ENCODE assay signal across 8 cellular contexts in genomic region chr11:57335023-57335342, GRCh38. TPM values are rescaled to one million over a fixed set of nuclear protein-coding genes. Genes with fewer than 3 reads are reported as not detected.
DNase-seq lines count a peak whose midpoint lies in the region; ATAC-seq and TF ChIP-seq lines count a peak whose summit lies in the region.

No MANE protein-coding gene starts in this region.

- H3K27ac ChIP-seq in ectodermal cell (ENCODE audit: insufficient read depth, low read depth, low read length, poor library complexity, severe bottlenecking), result peak overlapping the region; percentile 51
- no peak overlapping the region for H3K27ac ChIP-seq in neuronal stem cell (replicated peaks; ENCODE audit: low read length)

- no peaks in the 10 kb centered on the region for H3K9me3 ChIP-seq in ectodermal cell (ENCODE audit: control insufficient read depth, low read length)
- no peaks in the 10 kb centered on the region for H3K9me3 ChIP-seq in neuronal stem cell (replicated peaks in 1 of 2; ENCODE audit: control insufficient read depth in 2 of 2, insufficient read depth in 1 of 2, low read depth in 1 of 2, low read length in 2 of 2)

- H4K91ac ChIP-seq in neuronal stem cell (ENCODE audit: low read depth, low read length, poor library complexity), result no peak overlapping the region

- no peak overlapping the region for H2BK120ac ChIP-seq in neuronal stem cell (ENCODE audit: low read depth, low read length)

- H3K27me3 ChIP-seq in GM06990 (replicated peaks; ENCODE audit: control insufficient read depth, insufficient read depth, low read length) (no peaks in the 10 kb centered on the region), ectodermal cell (ENCODE audit: control insufficient read depth, insufficient read depth, low read length, poor library complexity, severe bottlenecking) (no peaks in the 10 kb centered on the region), neuronal stem cell (ENCODE audit: control insufficient read depth in 3 of 3, insufficient read depth in 3 of 3, low read depth in 1 of 3, low read length in 3 of 3) (no peaks in the 10 kb centered on the region)

- TF ChIP-seq CTCF in GM06990 (IDR thresholded peaks at IDR 0.05; ENCODE audit: insufficient read depth, low read length, poor library complexity, severe bottlenecking), result no peak

- no peak overlapping the region for H2BK12ac ChIP-seq in neuronal stem cell (ENCODE audit: low read length)

- no peak overlapping the region for H3K18ac ChIP-seq in neuronal stem cell (ENCODE audit: low read length)

- H2AK5ac ChIP-seq in neuronal stem cell (ENCODE audit: low read depth, low read length), result no peak overlapping the region

- H3K36me3 ChIP-seq in GM06990 (ENCODE audit: control insufficient read depth, insufficient read depth, low read length) (peaks cover 22% of the 10 kb centered on the region), ectodermal cell (ENCODE audit: control insufficient read depth, insufficient read depth, low read length) (peaks cover 37% of the 10 kb centered on the region), neuronal stem cell (replicated peaks in 1 of 2; ENCODE audit: control insufficient read depth in 2 of 2, insufficient read depth in 2 of 2, low read length in 2 of 2) (peaks cover 41 to 47% of the 10 kb centered on the region in 2 donors)

- peak overlapping the region; percentile 89 for H2AFZ ChIP-seq in neuronal stem cell (ENCODE audit: low read length)

- TF ChIP-seq EP300 in Ishikawa (IDR thresholded peaks at IDR 0.05; ENCODE audit: borderline replicate concordance), result no peak

- H3K23ac ChIP-seq in neuronal stem cell (ENCODE audit: low read depth, low read length, poor library complexity), result no peak overlapping the region

- peak overlapping the region; percentile 96 for H3K9ac ChIP-seq in neuronal stem cell (ENCODE audit: low read depth, low read length, poor library complexity)

- H3K4me1 ChIP-seq in ectodermal cell (ENCODE audit: control insufficient read depth, insufficient read depth, low read length) (peaks cover 32% of the 10 kb centered on the region), neuronal stem cell (ENCODE audit: control insufficient read depth in 2 of 2, insufficient read depth in 1 of 2, low read depth in 1 of 2, low read length in 2 of 2) (peaks cover 28 to 31% of the 10 kb centered on the region in 2 donors)

- no peak overlapping the region for H3K14ac ChIP-seq in neuronal stem cell (ENCODE audit: low read length)

- 17 to 18% methylated on average over 7 of the region's 7 CpGs for WGBS in ectodermal cell, 2 experiments
- WGBS in neuronal stem cell (ENCODE audit: extremely low coverage in 2 of 2, insufficient read length in 2 of 2, insufficient replicate concordance in 1 of 2), 2 donors, result no CpG with 5 or more reads among the region's 7 CpGs

- no peak overlapping the region for H4K8ac ChIP-seq in neuronal stem cell (ENCODE audit: low read depth, low read length)

- no peak overlapping the region for H2BK5ac ChIP-seq in neuronal stem cell (ENCODE audit: low read length)

- no peak for ATAC-seq in HG03457 (IDR thresholded peaks at IDR 0.05; ENCODE audit: unreplicated experiment)
- ATAC-seq in HG02588 (IDR thresholded peaks at IDR 0.05; ENCODE audit: unreplicated experiment), result no peak

- H3K4me3 ChIP-seq in GM06990 (replicated peaks; ENCODE audit: low read depth, low read length) (peak overlapping the region; percentile 79), ectodermal cell (ENCODE audit: insufficient read depth, low read depth, low read length) (peak overlapping the region; percentile 90), neuronal stem cell (ENCODE audit: low read length in 2 of 2) (peak overlapping the region; percentile 74 to 82)

- no peak for TF ChIP-seq RAD21 in Ishikawa (IDR thresholded peaks at IDR 0.05; ENCODE audit: low read depth)

- peak overlapping the region; percentile 84 for H3K4me2 ChIP-seq in neuronal stem cell (ENCODE audit: insufficient read depth, low read length, poor library complexity, severe bottlenecking)

- H3K79me1 ChIP-seq in neuronal stem cell (ENCODE audit: low read depth, low read length), result peaks cover 12% of the 10 kb centered on the region

- DNase-seq in GM06990 (ENCODE audit: extremely low read depth, insufficient read length), result no peak
- DNase-seq in neuronal stem cell (ENCODE audit: low spot score), result no peak
- no peak for DNase-seq in DMS79 (lab: John Stamatoyannopoulos, UW)
- no peak for DNase-seq in DMS114 treated with DMSO at 0.1 percent for 48 hours (lab: John Stamatoyannopoulos, UW; ENCODE audit: unreplicated experiment)

- H3K4ac ChIP-seq in neuronal stem cell (ENCODE audit: low read length), result no peak overlapping the region

- H2BK15ac ChIP-seq in neuronal stem cell (ENCODE audit: low read length), result no peak overlapping the region

TF ChIP-seq in Ishikawa, 13 proteins besides CTCF, POLR2A, EP300 and RAD21:
- TF ChIP-seq CEBPB (IDR thresholded peaks at IDR 0.05), result no peak
- no peak for TF ChIP-seq REST (IDR thresholded peaks at IDR 0.05; ENCODE audit: low read depth)
- TF ChIP-seq USF1 (IDR thresholded peaks at IDR 0.05), result no peak
- TF ChIP-seq ZBTB7A (IDR thresholded peaks at IDR 0.05; ENCODE audit: low read depth), result no peak
- TF ChIP-seq TCF12 (IDR thresholded peaks at IDR 0.05; ENCODE audit: low read depth), result no peak
- no peak for TF ChIP-seq TEAD4 (IDR thresholded peaks at IDR 0.05)
- no peak for TF ChIP-seq EGR1 (IDR thresholded peaks at IDR 0.05)
- 0 out of 2 replicates have a peak, but pooled peaks have one; percentile 9 for TF ChIP-seq MAX (IDR thresholded peaks at IDR 0.05)

RNA-seq across cellular contexts. Expression of gene SSRP1, which starts 0.7 kb away (rescaled TPM):
- 299 TPM for polyA plus RNA-seq in ectodermal cell (2013, experiment 1 of 4)
- polyA plus RNA-seq in ectodermal cell (2013, experiment 2 of 4), result 260 TPM
- 251 TPM for polyA plus RNA-seq in ectodermal cell (2013, experiment 3 of 4)
- 277 TPM for polyA plus RNA-seq in ectodermal cell (2013, experiment 4 of 4)
- polyA plus RNA-seq in neuronal stem cell (2013, experiment 1 of 2), result 208 TPM
- 198 TPM for polyA plus RNA-seq in neuronal stem cell (2013, experiment 2 of 2)

RNA-seq across cellular contexts. Expression of gene P2RX3, which starts 3.2 kb away (rescaled TPM):
- 2.6 TPM for polyA plus RNA-seq in ectodermal cell (2013, experiment 1 of 4)
- 2.0 TPM for polyA plus RNA-seq in ectodermal cell (2013, experiment 2 of 4)
- 5.0 TPM for polyA plus RNA-seq in ectodermal cell (2013, experiment 3 of 4)
- polyA plus RNA-seq in ectodermal cell (2013, experiment 4 of 4), result 7.1 TPM
- polyA plus RNA-seq in neuronal stem cell (2013, experiment 1 of 2), result 2.9 TPM
- 2.7 TPM for polyA plus RNA-seq in neuronal stem cell (2013, experiment 2 of 2)

RNA-seq across cellular contexts. Expression of gene TNKS1BP1, which starts 10.2 kb away (rescaled TPM):
- 121 TPM for polyA plus RNA-seq in ectodermal cell (2013, experiment 1 of 4)
- polyA plus RNA-seq in ectodermal cell (2013, experiment 2 of 4), result 133 TPM
- 93.0 TPM for polyA plus RNA-seq in ectodermal cell (2013, experiment 3 of 4)
- polyA plus RNA-seq in ectodermal cell (2013, experiment 4 of 4), result 107 TPM
- 77.7 TPM for polyA plus RNA-seq in neuronal stem cell (2013, experiment 1 of 2)
- 73.2 TPM for polyA plus RNA-seq in neuronal stem cell (2013, experiment 2 of 2)

RNA-seq across cellular contexts. Expression of gene PRG3, which starts 46.0 kb away (rescaled TPM):
- not detected for polyA plus RNA-seq in ectodermal cell (2013, experiment 1 of 4)
- not detected for polyA plus RNA-seq in ectodermal cell (2013, experiment 2 of 4)
- polyA plus RNA-seq in ectodermal cell (2013, experiment 3 of 4), result not detected
- not detected for polyA plus RNA-seq in ectodermal cell (2013, experiment 4 of 4)
- polyA plus RNA-seq in neuronal stem cell (2013, experiment 1 of 2), result not detected
- not detected for polyA plus RNA-seq in neuronal stem cell (2013, experiment 2 of 2)

RNA-seq across cellular contexts. Expression of gene PRG2, which starts 55.5 kb away (rescaled TPM):
- 0.43 TPM for polyA plus RNA-seq in ectodermal cell (2013, experiment 1 of 4)
- not detected for polyA plus RNA-seq in ectodermal cell (2013, experiment 2 of 4)
- not detected for polyA plus RNA-seq in ectodermal cell (2013, experiment 3 of 4)
- polyA plus RNA-seq in ectodermal cell (2013, experiment 4 of 4), result not detected
- polyA plus RNA-seq in neuronal stem cell (2013, experiment 1 of 2), result 0.24 TPM
- 0.22 TPM for polyA plus RNA-seq in neuronal stem cell (2013, experiment 2 of 2)
